Comparison of ENCODE assay signal across 6 cellular contexts in genomic region chr16:30205541-30206282, GRCh38. TPM values are rescaled to one million over a fixed set of nuclear protein-coding genes. Genes with fewer than 3 reads are reported as not detected.
DNase-seq lines count a peak whose midpoint lies in the region; TF ChIP-seq lines count a peak whose summit lies in the region.
"Not testable (repeated sequence)": the region's sequence is repeated elsewhere in the genome, so short reads cannot be mapped to it uniquely, and the experiment has no call there.

No MANE protein-coding gene starts in this region.

- not testable (repeated sequence) for TF ChIP-seq CTCF in GM06990 (IDR thresholded peaks at IDR 0.05; ENCODE audit: insufficient read depth, low read length, poor library complexity, severe bottlenecking); breast epithelium (IDR thresholded peaks at IDR 0.05); left ventricle myocardium inferior (IDR thresholded peaks at IDR 0.05; ENCODE audit: borderline replicate concordance); neural crest cell (conservative IDR thresholded peaks at IDR 0.05); testis (IDR thresholded peaks at IDR 0.05)

- intact Hi-C loops in breast epithelium (cut with DNase I; ENCODE audit: low total_unique reads); left ventricle myocardium inferior (cut with micrococcal nuclease); testis (cut with DNase I; ENCODE audit: low total_unique reads): not testable (repeated sequence)

- H3K27ac Mint-ChIP-seq in neural crest cell (ENCODE audit: unreplicated experiment): not testable (repeated sequence)

- 2% methylated on average over 22 of the region's 56 CpGs; no CpG with 5 or more reads in 1 of the 2 donors for WGBS in testis, 2 donors

- H3K9me3 ChIP-seq in breast epithelium; left ventricle myocardium inferior (replicated peaks); testis: not testable (repeated sequence)

- not testable (repeated sequence) for H3K4me3 Mint-ChIP-seq in neural crest cell

- H3K36me3 ChIP-seq in GM06990 (ENCODE audit: control insufficient read depth, insufficient read depth, low read length); breast epithelium; left ventricle myocardium inferior; testis (ENCODE audit: low read depth, missing control alignments): not testable (repeated sequence)

- H3K9me3 Mint-ChIP-seq in neural crest cell: not testable (repeated sequence)

- H3K27me3 Mint-ChIP-seq in neural crest cell (ENCODE audit: low read depth): not testable (repeated sequence)

- not testable (repeated sequence) for TF ChIP-seq POLR2A in breast epithelium (IDR thresholded peaks at IDR 0.05); testis (IDR thresholded peaks at IDR 0.05)

- H3K4me1 ChIP-seq in breast epithelium, left ventricle myocardium inferior, testis: not testable (repeated sequence)

- H3K4me1 Mint-ChIP-seq in neural crest cell: not testable (repeated sequence)

- not testable (repeated sequence) for DNase-seq in GM06990 (ENCODE audit: extremely low read depth, insufficient read length)
- peak; percentile 1 for DNase-seq in activated CD4-positive, alpha-beta T cell treated with anti-CD3 and anti-CD28 coated beads for 48 hours
- peak; percentile 14 to 49 for DNase-seq in breast epithelium (ENCODE audit: low spot score in 2 of 2)
- DNase-seq in left ventricle myocardium inferior: peak; percentile 10
- peak; percentile 4 for DNase-seq in neural crest cell (ENCODE audit: low read depth, low spot score)
- peak; percentile 11 for DNase-seq in testis

- not testable (repeated sequence) for H3K27me3 ChIP-seq in GM06990 (replicated peaks; ENCODE audit: control insufficient read depth, insufficient read depth, low read length); breast epithelium; left ventricle myocardium inferior (ENCODE audit: low read depth); testis

- H3K4me3 ChIP-seq in GM06990 (replicated peaks; ENCODE audit: low read depth, low read length) (peak overlapping the region; percentile 46), breast epithelium (peak overlapping the region; percentile 36 to 56 (median 52)), left ventricle myocardium inferior (peak overlapping the region; percentile 65)
- H3K4me3 ChIP-seq in testis: not testable (repeated sequence)

- H3K27ac ChIP-seq in breast epithelium, testis: not testable (repeated sequence)
- H3K27ac ChIP-seq in left ventricle myocardium inferior (replicated peaks): peak overlapping the region; percentile 54

- not testable (repeated sequence) for H3K36me3 Mint-ChIP-seq in neural crest cell (ENCODE audit: low read depth)

RNA-seq across cellular contexts. Expression of gene SULT1A3, which starts 6.7 kb away (rescaled TPM):
- total RNA-seq in breast epithelium (10 to 100 TPM; 12.3 to 27.0 (median 15.7) TPM), left ventricle myocardium inferior (9.9 TPM), neural crest cell (23.9 and 26.4 TPM in 2 replicates), testis (10 to 100 TPM in 1 of 2 donors, 1 to 10 TPM in 1; 6.8 to 20.0 TPM)
- polyA plus RNA-seq in testis (ENCODE audit: insufficient read depth, low read depth, low replicate concordance): 6.4 TPM

RNA-seq across cellular contexts. Expression of gene SLX1A, which starts 12.0 kb away (rescaled TPM):
- total RNA-seq in breast epithelium (10 to 100 TPM; 27.4 to 59.0 (median 34.7) TPM), left ventricle myocardium inferior (7.5 TPM), neural crest cell (45.0 and 69.1 TPM in 2 replicates), testis (10 to 100 TPM; 42.4 to 44.8 TPM)
- 10.4 TPM for polyA plus RNA-seq in testis (ENCODE audit: insufficient read depth, low read depth, low replicate concordance)

RNA-seq across cellular contexts. Expression of gene BOLA2B, which starts 12.2 kb away (rescaled TPM):
- 100 to 1,000 TPM; 125 to 267 (median 258) TPM for total RNA-seq in breast epithelium
- 54.6 TPM for total RNA-seq in left ventricle myocardium inferior
- 103 and 118 TPM in 2 replicates for total RNA-seq in neural crest cell
- total RNA-seq in testis: 100 to 1,000 TPM; 133 to 161 TPM
- 70.9 TPM for polyA plus RNA-seq in testis (ENCODE audit: insufficient read depth, low read depth, low replicate concordance)

RNA-seq across cellular contexts. Expression of gene CORO1A, which starts 22.3 kb away (rescaled TPM):
- total RNA-seq in breast epithelium (10 to 100 TPM; 24.4 to 30.9 (median 24.9) TPM), left ventricle myocardium inferior (7.7 TPM), neural crest cell (25.2 and 25.8 TPM in 2 replicates), testis (1 to 10 TPM; 4.4 to 9.6 TPM)
- 19.7 TPM for polyA plus RNA-seq in testis (ENCODE audit: insufficient read depth, low read depth, low replicate concordance)

RNA-seq across cellular contexts. Expression of gene NPIPB13, which starts 42.6 kb away (rescaled TPM):
- total RNA-seq in breast epithelium: 10 to 100 TPM in 2 of 3 donors, 1 to 10 TPM in 1; 5.9 to 14.0 (median 10.2) TPM
- total RNA-seq in left ventricle myocardium inferior: 2.0 TPM
- 11.2 and 15.4 TPM in 2 replicates for total RNA-seq in neural crest cell
- 10 to 100 TPM; 11.0 to 15.7 TPM for total RNA-seq in testis
- polyA plus RNA-seq in testis (ENCODE audit: insufficient read depth, low read depth, low replicate concordance): 4.7 TPM
